In genomic region chr21:27564684-27565280, GRCh38 we compare ENCODE assay signal across 9 cellular contexts.
A peak's percentile ranks its signal among the peaks of the same experiment; 100 is the strongest.
DNase-seq lines count a peak whose midpoint lies in the region; ATAC-seq lines count a peak whose summit lies in the region.
"Had no signal": no experiment of that assay in that cellular context is flagged by ENCODE, and none has a peak within 500 bp of the region (broad histone marks: within the 10 kb centered on the region; RNA-seq: fewer than 3 reads in every experiment).

No MANE protein-coding gene starts in this region.

- no peak overlapping the region for H3K18ac ChIP-seq in trophoblast cell (ENCODE audit: low read length)

- no peaks in the 10 kb centered on the region for H3K36me3 ChIP-seq in trophoblast cell (ENCODE audit: control insufficient read depth in 1 of 2, insufficient read depth in 2 of 2, low read length in 2 of 2)

- no peak overlapping the region for H3K14ac ChIP-seq in trophoblast cell (ENCODE audit: low read length)

- no peaks in the 10 kb centered on the region for H3K4me1 ChIP-seq in trophoblast cell (ENCODE audit: control insufficient read depth in 1 of 2, insufficient read depth in 2 of 2, low read length in 2 of 2)

- no peak overlapping the region for H4K12ac ChIP-seq in trophoblast cell (ENCODE audit: low read depth, low read length)

- H3K79me1 ChIP-seq in trophoblast cell (ENCODE audit: low read length) = no peaks in the 10 kb centered on the region

- no peak overlapping the region for H2AFZ ChIP-seq in trophoblast cell (ENCODE audit: insufficient read depth, low read length, poor library complexity)

- no peak overlapping the region for H3K4ac ChIP-seq in trophoblast cell (ENCODE audit: low read depth, low read length)

- H3K4me2 ChIP-seq in trophoblast cell (ENCODE audit: low read length) = no peak overlapping the region

- no peaks in the 10 kb centered on the region for H3K9me3 ChIP-seq in trophoblast cell (ENCODE audit: insufficient read depth, low read depth, low read length)

- no peak overlapping the region for H4K91ac ChIP-seq in trophoblast cell (ENCODE audit: low read depth, low read length)

- H2BK5ac ChIP-seq in trophoblast cell (ENCODE audit: low read depth, low read length, poor library complexity) = no peak overlapping the region

- H3K23ac ChIP-seq in trophoblast cell (ENCODE audit: low read length) = no peak overlapping the region

- no peak overlapping the region for H2AK5ac ChIP-seq in trophoblast cell (ENCODE audit: low read length)

- H4K8ac ChIP-seq in trophoblast cell (ENCODE audit: low read depth, low read length) = no peak overlapping the region

- no CpG with 5 or more reads among the region's 1 CpG for WGBS in trophoblast cell (ENCODE audit: extremely low coverage, insufficient coverage, insufficient read length)

- no peak overlapping the region for H2BK120ac ChIP-seq in trophoblast cell (ENCODE audit: insufficient read depth, low read length, poor library complexity)

- H3K4me3 ChIP-seq in trophoblast cell (ENCODE audit: low read depth, low read length) = no peak overlapping the region

- H3K27me3 ChIP-seq in trophoblast cell (ENCODE audit: insufficient read depth, low read length) = no peaks in the 10 kb centered on the region

- H3K79me2 ChIP-seq in trophoblast cell (ENCODE audit: control insufficient read depth, insufficient read depth, low read length, poor library complexity) = no peaks in the 10 kb centered on the region

- H3K27ac ChIP-seq in trophoblast cell (ENCODE audit: low read depth, low read length) = no peak overlapping the region
- H3K27ac ChIP-seq: epithelial cell of prostate had no signal

- peak; percentile 59 for ATAC-seq in HG03432 (IDR thresholded peaks at IDR 0.05; ENCODE audit: unreplicated experiment)
- ATAC-seq in HG03280 (IDR thresholded peaks at IDR 0.05; ENCODE audit: unreplicated experiment) = no peak
- ATAC-seq in GM21737 (IDR thresholded peaks at IDR 0.05; ENCODE audit: unreplicated experiment) = no peak

- H2BK12ac ChIP-seq in trophoblast cell (ENCODE audit: low read length) = no peak overlapping the region

- DNase-seq in Ammon's horn (ENCODE audit: low spot score) (peak; percentile 65), SHP77 treated with DMSO at 0.1 percent for 48 hours (lab: John Stamatoyannopoulos, UW) (peak; percentile 3), fibroblast of peridontal ligament (ENCODE audit: extremely low read depth) (peak; percentile 81), trophoblast cell (peak; percentile 32 to 63), OCI-M2 (lab: John Stamatoyannopoulos, UW; ENCODE audit: unreplicated experiment) (no peak)

- no peak overlapping the region for H3K9ac ChIP-seq in trophoblast cell (ENCODE audit: low read length)
